Comparison of ENCODE assay signal across 6 cellular contexts in the genomic region with DNA sequence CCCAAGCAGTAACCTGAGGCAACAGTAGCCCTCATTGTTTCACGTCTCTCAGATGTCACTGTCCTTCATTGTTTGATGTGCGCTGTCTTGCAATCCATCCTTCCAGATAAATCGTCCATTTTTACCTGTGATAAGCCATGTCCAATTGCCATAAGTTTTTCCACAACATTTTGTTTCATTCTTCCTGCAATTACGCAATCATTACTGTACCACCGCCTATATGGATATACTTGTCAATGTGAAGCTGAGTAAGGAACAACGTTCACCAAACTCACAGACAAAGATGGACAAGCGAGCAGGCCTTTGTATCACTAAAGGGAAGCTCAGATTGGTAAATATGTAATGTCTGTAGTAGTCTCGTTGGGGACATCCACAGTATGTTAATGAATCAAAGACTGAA.
A peak's percentile ranks its signal among the peaks of the same experiment; 100 is the strongest.
DNase-seq lines count a peak whose midpoint lies in the region; ATAC-seq, FAIRE-seq and TF ChIP-seq lines count a peak whose summit lies in the region.
"Not testable (repeated sequence)": the region's sequence is repeated elsewhere in the genome, so short reads cannot be mapped to it uniquely, and the experiment has no call there.

No MANE protein-coding gene starts in this region.

- not testable (repeated sequence) for H4K8ac ChIP-seq in IMR-90 (ENCODE audit: low read depth in 2 of 2, low read length in 2 of 2); H1 (ENCODE audit: extremely low read depth, insufficient read depth, low read length)

- H2BK20ac ChIP-seq in IMR-90 (ENCODE audit: low read depth, low read length); H1 (ENCODE audit: low read length): not testable (repeated sequence)

- TF ChIP-seq POLR2A in IMR-90 (IDR thresholded peaks at IDR 0.05; ENCODE audit: low read depth, low read length); K562 (conservative IDR thresholded peaks at IDR 0.05); H1 (IDR thresholded peaks at IDR 0.05; ENCODE audit: control extremely low read depth in 1 of 2, low read depth in 2 of 2, low read length in 2 of 2); HepG2 (IDR thresholded peaks at IDR 0.05; ENCODE audit: insufficient read depth in 1 of 2, low read depth in 2 of 2, low read length in 2 of 2): not testable (repeated sequence)

- not testable (repeated sequence) for H3K9me1 ChIP-seq in IMR-90 (ENCODE audit: insufficient read depth, low read length); K562 (ENCODE audit: control insufficient read depth, insufficient read depth, low read length)

- ATAC-seq in IMR-90 (ENCODE audit: low read depth); K562; HepG2: not testable (repeated sequence)

- not testable (repeated sequence) for H2BK120ac ChIP-seq in IMR-90 (ENCODE audit: low read depth, low read length); H1 (replicated peaks; ENCODE audit: low read depth, low read length)

- not testable (repeated sequence) for H3K4me1 ChIP-seq in IMR-90 (ENCODE audit: control insufficient read depth, insufficient read depth, low read length); K562 (replicated peaks in 1 of 2; ENCODE audit: control insufficient read depth in 2 of 2, insufficient read depth in 2 of 2, low read length in 2 of 2); H1 (replicated peaks in 1 of 4; ENCODE audit: control insufficient read depth in 3 of 4, insufficient read depth in 4 of 4, low read length in 3 of 4); HepG2 (ENCODE audit: insufficient read depth, low read length)

- not testable (repeated sequence) for H2BK5ac ChIP-seq in IMR-90 (ENCODE audit: low read depth, low read length, poor library complexity, severe bottlenecking); H1 (ENCODE audit: low read depth, low read length)

- not testable (repeated sequence) for BruUV-seq in IMR-90 (replicated peaks; lab: Mats Ljungman, UMichigan); K562 (replicated peaks; lab: Mats Ljungman, UMichigan); HepG2 (replicated peaks; lab: Mats Ljungman, UMichigan)

- not testable (repeated sequence) for H2AFZ ChIP-seq in IMR-90 (replicated peaks; ENCODE audit: low read length, poor library complexity); K562 (ENCODE audit: low read depth, low read length); H1 (ENCODE audit: low read length); HepG2 (ENCODE audit: low read length)

- H3K4me3 ChIP-seq in IMR-90 (ENCODE audit: insufficient read depth, low read depth, low read length); K562; bronchial epithelial cell (ENCODE audit: low read depth, low read length); H1 (ENCODE audit: extremely low read depth in 1 of 4, insufficient read depth in 2 of 4, low read depth in 3 of 4, low read length in 4 of 4); HepG2 (replicated peaks in 1 of 3; ENCODE audit: insufficient read depth in 1 of 3, low read depth in 2 of 3, low read length in 3 of 3): not testable (repeated sequence)

- TF ChIP-seq EP300 in K562 (IDR thresholded peaks at IDR 0.05; ENCODE audit: low read length); H1 (IDR thresholded peaks at IDR 0.05; ENCODE audit: borderline replicate concordance in 1 of 2, low read depth in 2 of 2, low read length in 2 of 2); HepG2 (IDR thresholded peaks at IDR 0.05; ENCODE audit: low read depth in 2 of 2, low read length in 2 of 2); HepG2 (CRISPR knock-in tag; IDR thresholded peaks at IDR 0.05; ENCODE audit: borderline replicate concordance): not testable (repeated sequence)

- not testable (repeated sequence) for DNase-seq in IMR-90; K562 (ENCODE audit: extremely low read depth in 1 of 4, low spot score in 3 of 4); bronchial epithelial cell (ENCODE audit: low read depth); H1 (ENCODE audit: low read depth in 1 of 2, low spot score in 2 of 2); HepG2 (ENCODE audit: low spot score); urothelium cell line (ENCODE audit: low spot score)

- not testable (repeated sequence) for FAIRE-seq in K562 (lab: Jason Lieb, UNC); HepG2 (lab: Jason Lieb, UNC)
- FAIRE-seq in bronchial epithelial cell (lab: Jason Lieb, UNC) (peak; percentile 96), H1 (lab: Jason Lieb, UNC) (peak; percentile 7), urothelium cell line (lab: Jason Lieb, UNC) (peak; percentile 42)

- H3K79me1 ChIP-seq in IMR-90 (ENCODE audit: low read depth in 1 of 2, low read length in 2 of 2); H1 (ENCODE audit: low read depth, low read length): not testable (repeated sequence)

- TF ChIP-seq CTCF in IMR-90 (conservative IDR thresholded peaks at IDR 0.05; ENCODE audit: low read depth, low read length); K562 (IDR thresholded peaks at IDR 0.05 in 2 of 3, conservative IDR thresholded peaks at IDR 0.05 in 1 of 3; ENCODE audit: insufficient read depth in 2 of 3, low read depth in 1 of 3, low read length in 3 of 3); bronchial epithelial cell (IDR thresholded peaks at IDR 0.05; ENCODE audit: insufficient read depth, low read length, severe bottlenecking); H1 (IDR thresholded peaks at IDR 0.05; ENCODE audit: control extremely low read depth in 1 of 3, insufficient read depth in 1 of 3, low read depth in 1 of 3, low read length in 3 of 3); HepG2 (CRISPR knock-in tag; IDR thresholded peaks at IDR 0.05): not testable (repeated sequence)

- H3K4ac ChIP-seq in IMR-90 (ENCODE audit: low read depth, low read length); H1 (replicated peaks; ENCODE audit: insufficient read length, low read depth, low read length): not testable (repeated sequence)

- not testable (repeated sequence) for H3K9ac ChIP-seq in IMR-90 (ENCODE audit: low read depth, low read length); K562 (ENCODE audit: insufficient read depth in 1 of 2, low read depth in 2 of 2, low read length in 2 of 2); H1 (replicated peaks in 1 of 4; ENCODE audit: extremely low read depth in 1 of 4, low read depth in 3 of 4, low read length in 3 of 4); HepG2 (ENCODE audit: insufficient read depth, low read depth, low read length)

- in situ Hi-C loops in IMR-90 (cut with MboI; ENCODE audit: low sequenced_read_pairs); HepG2 (cut with HindIII; ENCODE audit: extremely low pct_ligation_motif_present, low pct_unique_long_range_greater_than_20kb): not testable (repeated sequence)
- in situ Hi-C loops in K562 (cut with MboI) = loop anchor here (5.0 kb wide), 1 partner anchor 58 kb away; no protein-coding TSS in a partner anchor

- H3K79me2 ChIP-seq in K562 (ENCODE audit: control insufficient read depth, insufficient read depth, low read length); H1 (ENCODE audit: control insufficient read depth in 1 of 2, insufficient read depth in 2 of 2, low read length in 2 of 2); HepG2 (ENCODE audit: insufficient read depth, low read length): not testable (repeated sequence)

- H3K14ac ChIP-seq in IMR-90 (replicated peaks; ENCODE audit: low read depth, low read length); H1 (ENCODE audit: insufficient read length): not testable (repeated sequence)

- not testable (repeated sequence) for H3K56ac ChIP-seq in IMR-90 (ENCODE audit: extremely low read depth, insufficient read depth, low read length); H1 (replicated peaks; ENCODE audit: insufficient read length, low read depth, low read length)

- H4K5ac ChIP-seq in IMR-90 (ENCODE audit: low read depth, low read length); H1 (ENCODE audit: insufficient read length, low read depth, low read length): not testable (repeated sequence)

- POLR2A ChIA-PET in IMR-90 (lab: Charles Lee; ENCODE audit: unreplicated experiment); K562 (lab: Yijun Ruan, JAX); H1 (lab: Charles Lee; ENCODE audit: partially characterized antibody); HepG2 (lab: Yijun Ruan, JAX): not testable (repeated sequence)

- not testable (repeated sequence) for H2AK5ac ChIP-seq in IMR-90 (ENCODE audit: low read depth, low read length); H1 (ENCODE audit: low read depth, low read length)

- not testable (repeated sequence) for H2BK12ac ChIP-seq in H1 (ENCODE audit: low read depth, low read length)

- not testable (repeated sequence) for H3K36me3 ChIP-seq in IMR-90 (ENCODE audit: control insufficient read depth, insufficient read depth, low read length); K562 (ENCODE audit: control insufficient read depth, insufficient read depth, low read length); bronchial epithelial cell (ENCODE audit: control insufficient read depth, insufficient read depth, low read length); H1 (ENCODE audit: control insufficient read depth in 2 of 4, insufficient read depth in 4 of 4, low read length in 3 of 4); HepG2 (replicated peaks in 1 of 2; ENCODE audit: control insufficient read depth in 1 of 2, insufficient read depth in 2 of 2, low read length in 2 of 2)

- H2BK15ac ChIP-seq in IMR-90 (ENCODE audit: low read depth, low read length); H1 (ENCODE audit: low read length): not testable (repeated sequence)

- not testable (repeated sequence) for H3K23me2 ChIP-seq in H1 (ENCODE audit: low read depth, low read length)

- not testable (repeated sequence) for H3K18ac ChIP-seq in IMR-90 (ENCODE audit: low read depth, low read length); H1 (ENCODE audit: extremely low read depth, low read length)

- H3K27me3 ChIP-seq in IMR-90 (ENCODE audit: control insufficient read depth, insufficient read depth, low read length); K562 (ENCODE audit: control insufficient read depth in 2 of 2, insufficient read depth in 2 of 2, low read length in 2 of 2); bronchial epithelial cell (ENCODE audit: control insufficient read depth, insufficient read depth, low read length); H1 (replicated peaks in 1 of 4; ENCODE audit: control insufficient read depth in 3 of 4, extremely low read depth in 1 of 4, insufficient read depth in 3 of 4, low read length in 3 of 4); HepG2 (ENCODE audit: control insufficient read depth in 1 of 2, insufficient read depth in 2 of 2, low read length in 2 of 2): not testable (repeated sequence)

- H3K4me2 ChIP-seq in IMR-90 (ENCODE audit: low read depth, low read length); K562 (ENCODE audit: insufficient read depth, low read length); H1 (ENCODE audit: insufficient read depth in 1 of 2, low read depth in 2 of 2, low read length in 2 of 2); HepG2 (ENCODE audit: low read depth, low read length): not testable (repeated sequence)

- H4K91ac ChIP-seq in IMR-90 (ENCODE audit: insufficient read depth, low read depth, low read length); H1 (replicated peaks; ENCODE audit: insufficient read length, low read length): not testable (repeated sequence)

- 80% methylated on average over 1 of the region's 8 CpGs; no CpG with 5 or more reads in 1 of the 2 experiments for WGBS in IMR-90 (ENCODE audit: extremely low coverage in 2 of 2, insufficient read length in 1 of 2), 2 experiments
- WGBS in K562 (ENCODE audit: insufficient coverage, low coverage, missing lambda C conversion rate) = 2% methylated on average over 8 of the region's 8 CpGs
- 86% methylated on average over 8 of the region's 8 CpGs; no CpG with 5 or more reads in 1 of the 2 experiments for WGBS in H1 (ENCODE audit: extremely low coverage in 1 of 2, insufficient coverage in 1 of 2, insufficient read length in 1 of 2, insufficient replicate concordance in 2 of 2, low coverage in 1 of 2, low lambda C conversion rate in 2 of 2, missing lambda C conversion rate in 1 of 2), 2 experiments
- 22% methylated on average over 8 of the region's 8 CpGs for WGBS in HepG2 (ENCODE audit: low lambda C conversion rate)

- CTCF ChIA-PET in IMR-90 (lab: Yijun Ruan, JAX); K562 (lab: Yijun Ruan, JAX; ENCODE audit: low intra/inter-chr PET ratio); H1 (lab: Charles Lee; ENCODE audit: partially characterized antibody); HepG2 (lab: Yijun Ruan, JAX; ENCODE audit: low intra/inter-chr PET ratio, low total read pairs): not testable (repeated sequence)

- not testable (repeated sequence) for H2AK9ac ChIP-seq in IMR-90 (replicated peaks; ENCODE audit: low read depth, low read length, poor library complexity)

- H4K20me1 ChIP-seq in IMR-90 (ENCODE audit: insufficient read depth, low read length); K562 (replicated peaks; ENCODE audit: control insufficient read depth, insufficient read depth, low read length); H1 (replicated peaks in 1 of 2; ENCODE audit: control insufficient read depth in 1 of 2, insufficient read depth in 2 of 2, low read length in 2 of 2); HepG2 (ENCODE audit: insufficient read depth, low read length): not testable (repeated sequence)

- not testable (repeated sequence) for H3K27ac ChIP-seq in IMR-90 (ENCODE audit: insufficient read depth, low read length); K562 (ENCODE audit: extremely low read depth, low read depth, low read length); H1 (ENCODE audit: low read depth, low read length); HepG2 (ENCODE audit: extremely low read length, insufficient read depth, low read length)

- dilution Hi-C loops in IMR-90 (cut with HindIII; ENCODE audit: low sequenced_read_pairs, unreplicated experiment) = not testable (repeated sequence)

- not testable (repeated sequence) for H3K9me3 ChIP-seq in IMR-90 (ENCODE audit: control insufficient read depth, insufficient read depth, low read length); K562 (replicated peaks; ENCODE audit: control insufficient read depth, insufficient read depth, low read depth, low read length)
- H3K9me3 ChIP-seq in H1 (ENCODE audit: insufficient read depth in 2 of 2, low read depth in 1 of 2, low read length in 1 of 2) (peaks cover 2 to 11% of the 10 kb centered on the region in 2 experiments; a peak in 3 of 4 replicates), HepG2 (ENCODE audit: low read length) (peaks cover 36% of the 10 kb centered on the region)

- not testable (repeated sequence) for TF ChIP-seq RAD21 in IMR-90 (IDR thresholded peaks at IDR 0.05; ENCODE audit: low read length); K562 (CRISPR knock-in tag; conservative IDR thresholded peaks at IDR 0.05 in 1 of 2, IDR thresholded peaks at IDR 0.05 in 1 of 2); H1 (IDR thresholded peaks at IDR 0.05 in 1 of 2, conservative IDR thresholded peaks at IDR 0.05 in 1 of 2; ENCODE audit: low read depth in 2 of 2, low read length in 2 of 2); HepG2 (CRISPR knock-in tag; IDR thresholded peaks at IDR 0.05)

- H3K23ac ChIP-seq in IMR-90 (ENCODE audit: low read depth, low read length); H1 (ENCODE audit: insufficient read length): not testable (repeated sequence)

- intact Hi-C loops in IMR-90 (cut with micrococcal nuclease); K562 (cut with micrococcal nuclease); HepG2 (cut with micrococcal nuclease; ENCODE audit: unreplicated experiment): not testable (repeated sequence)
